37 cellular contexts compared by ENCODE assay signal in the genomic region with DNA sequence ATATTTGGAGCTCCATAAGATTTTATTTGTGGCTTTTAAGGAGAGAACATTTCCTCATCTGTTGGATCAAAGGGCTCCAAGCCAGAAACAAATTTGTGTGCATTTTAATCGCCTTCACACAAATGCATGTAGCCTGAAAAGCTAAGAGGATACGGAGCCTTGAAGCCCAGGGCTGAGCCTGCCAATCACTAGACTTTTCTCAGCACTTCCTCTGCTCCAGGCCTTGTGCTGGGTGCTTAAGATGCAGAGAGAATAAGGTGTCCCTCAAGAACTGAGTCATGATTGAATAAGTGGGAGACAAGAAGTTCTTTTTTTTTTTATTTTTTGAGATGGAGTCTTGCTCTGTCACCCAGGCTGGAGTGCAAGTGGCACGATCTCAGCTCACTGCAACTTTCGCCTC. TPM values are rescaled to one million over a fixed set of nuclear protein-coding genes. Genes with fewer than 3 reads are reported as not detected.
"Had no signal": no experiment of that assay in that cellular context is flagged by ENCODE, and none has a peak within 500 bp of the region (broad histone marks: within the 10 kb centered on the region; RNA-seq: fewer than 3 reads in every experiment).

No MANE protein-coding gene starts in this region.

- H3K27me3 Mint-ChIP-seq: activated CD4-positive, alpha-beta T cell treated with anti-CD3 and anti-CD28 coated beads, Interleukin-2, amount 10 ng/mL, durations not matched to agents 24 days and 14 days; activated naive CD4-positive, alpha-beta T cell treated with anti-CD3 and anti-CD28 coated beads, Interleukin-2, amount 10 ng/mL, durations not matched to agents 7 days and 5 days; activated T-cell treated with anti-CD3 and anti-CD28 coated beads, Interleukin-2, amount 50 U/mL, for 24 hours; stimulated activated naive B cell treated with anti-CD40 and anti-IgM and Interleukin-4, amounts not matched to agents 10 μg/mL and 1 μg/mL and 100 μg/mL, for 72 hours had no signal

- H3K27ac Mint-ChIP-seq: activated naive CD4-positive, alpha-beta T cell treated with anti-CD3 and anti-CD28 coated beads, Interleukin-2, amount 10 ng/mL, durations not matched to agents 7 days and 5 days; activated T-cell treated with anti-CD3 and anti-CD28 coated beads, Interleukin-2, amount 50 U/mL, for 24 hours; stimulated activated naive B cell treated with anti-CD40 and anti-IgM and Interleukin-4, amounts not matched to agents 10 μg/mL and 1 μg/mL and 100 μg/mL, for 72 hours had no signal

- H3K4me1 ChIP-seq: breast epithelium, gastrocnemius medialis, prostate gland, sigmoid colon, stomach, thyroid gland, upper lobe of left lung, vagina had no signal

- H3K36me3 ChIP-seq: breast epithelium, gastrocnemius medialis, ovary, prostate gland, sigmoid colon, stomach, thyroid gland, upper lobe of left lung, vagina had no signal

- ATAC-seq: activated CD4-positive, CD25-positive, alpha-beta regulatory T cell treated with anti-CD3 and anti-CD28 coated beads, Interleukin-2, amount 50 U/mL, for 24 hours; gastrocnemius medialis; left cardiac atrium; left ventricle myocardium superior; mucosa of descending colon; stimulated activated naive B cell treated with anti-CD40 and anti-IgM and Interleukin-4, amounts not matched to agents 10 μg/mL and 1 μg/mL and 100 μg/mL, for 72 hours had no signal

- H3K9me3 ChIP-seq: breast epithelium, gastrocnemius medialis, mucosa of descending colon, ovary, prostate gland, sigmoid colon, stomach, thyroid gland, upper lobe of left lung, vagina had no signal

- H3K36me3 Mint-ChIP-seq: activated naive CD4-positive, alpha-beta T cell treated with anti-CD3 and anti-CD28 coated beads, Interleukin-2, amount 10 ng/mL, durations not matched to agents 7 days and 5 days had no signal

- H3K4me3 ChIP-seq: breast epithelium, gastrocnemius medialis, hepatocyte, mucosa of descending colon, ovary, prostate gland, sigmoid colon, stomach, thyroid gland, upper lobe of left lung, vagina had no signal

- DNase-seq: activated CD4-positive, alpha-beta T cell treated with anti-CD3 and anti-CD28 coated beads, Interleukin-2, amount 10 ng/mL, durations not matched to agents 24 days and 14 days; activated CD8-positive, alpha-beta memory T cell treated with anti-CD3 and anti-CD28 coated beads for 24 hours; activated CD8-positive, alpha-beta memory T cell treated with anti-CD3 and anti-CD28 coated beads, Interleukin-2, amount 50 U/mL, for 48 hours; activated gamma-delta T cell; activated naive CD4-positive, alpha-beta T cell treated with anti-CD3 and anti-CD28 coated beads, Interleukin-2, amount 10 ng/mL, durations not matched to agents 7 days and 5 days; activated T-cell treated with anti-CD3 and anti-CD28 coated beads, Interleukin-2, amount 50 U/mL, for 24 hours; dermis blood vessel endothelial cell; effector CD8-positive, alpha-beta T cell; erythroblast; gastrocnemius medialis; glutamatergic neuron; left cardiac atrium; left ventricle myocardium superior; mucosa of descending colon; ovary; sigmoid colon; small intestine; stimulated activated CD4-positive, alpha-beta T cell treated with anti-CD3 and anti-CD28 coated beads, Interleukin-4, amount 100 ng/mL, for 4 hours; stimulated activated CD8-positive, alpha-beta memory T cell treated with anti-CD3 and anti-CD28 coated beads, Interleukin-4, amount 100 ng/mL, for 48 hours; stimulated activated naive B cell treated with anti-CD40 and anti-IgM and Interleukin-4, amounts not matched to agents 10 μg/mL and 1 μg/mL and 100 μg/mL, for 72 hours; stomach; SW 1271; T-helper 9 cell; thyroid gland; upper lobe of left lung had no signal

- H3K4me3 Mint-ChIP-seq: activated CD4-positive, alpha-beta T cell treated with anti-CD3 and anti-CD28 coated beads, Interleukin-2, amount 10 ng/mL, durations not matched to agents 24 days and 14 days; activated naive CD4-positive, alpha-beta T cell treated with anti-CD3 and anti-CD28 coated beads, Interleukin-2, amount 10 ng/mL, durations not matched to agents 7 days and 5 days; activated T-cell treated with anti-CD3 and anti-CD28 coated beads, Interleukin-2, amount 50 U/mL, for 24 hours; stimulated activated naive B cell treated with anti-CD40 and anti-IgM and Interleukin-4, amounts not matched to agents 10 μg/mL and 1 μg/mL and 100 μg/mL, for 72 hours; T-helper 1 cell treated with Interleukin-12 subunit alpha and Interleukin-12 subunit beta and Interleukin-4 antibody, amounts not matched to agents 30 μg/mL and 1 μg/mL, for 36 hours had no signal

- H3K9me3 Mint-ChIP-seq: activated CD4-positive, alpha-beta T cell treated with anti-CD3 and anti-CD28 coated beads, Interleukin-2, amount 10 ng/mL, durations not matched to agents 24 days and 14 days; activated naive CD4-positive, alpha-beta T cell treated with anti-CD3 and anti-CD28 coated beads, Interleukin-2, amount 10 ng/mL, durations not matched to agents 7 days and 5 days; activated T-cell treated with anti-CD3 and anti-CD28 coated beads, Interleukin-2, amount 50 U/mL, for 24 hours; stimulated activated naive B cell treated with anti-CD40 and anti-IgM and Interleukin-4, amounts not matched to agents 10 μg/mL and 1 μg/mL and 100 μg/mL, for 72 hours; T-helper 1 cell treated with Interleukin-12 subunit alpha and Interleukin-12 subunit beta and Interleukin-4 antibody, amounts not matched to agents 30 μg/mL and 1 μg/mL, for 36 hours had no signal

- H3K27ac ChIP-seq: breast epithelium, gastrocnemius medialis, hepatocyte, ovary, prostate gland, sigmoid colon, stomach, thyroid gland, upper lobe of left lung, vagina, VCaP had no signal

- H3K27me3 ChIP-seq: breast epithelium, gastrocnemius medialis, hepatocyte, ovary, sigmoid colon, stomach, thyroid gland, upper lobe of left lung, vagina had no signal

RNA-seq across cellular contexts. Expression of a gene that starts 3.9 kb away (rescaled TPM):
- total RNA-seq: activated CD4-positive, alpha-beta T cell treated with anti-CD3 and anti-CD28 coated beads, Interleukin-2, amount 10 ng/mL, durations not matched to agents 24 days and 14 days; dermis blood vessel endothelial cell; gastrocnemius medialis; hepatocyte; left cardiac atrium; left ventricle myocardium superior; lung microvascular endothelial cell; mesenteric fat pad; mucosa of descending colon; myocyte; ovary; sigmoid colon; vagina had no signal
- polyA plus RNA-seq: hepatocyte, keratinocyte, neural cell, small intestine, stomach had no signal

RNA-seq across cellular contexts. Expression of a gene that starts 7.6 kb away (rescaled TPM):
- polyA plus RNA-seq: neural cell had no signal

RNA-seq across cellular contexts. Expression of a gene that starts 58.0 kb away (rescaled TPM):
- total RNA-seq: breast epithelium, gastrocnemius medialis, left cardiac atrium, left ventricle myocardium superior, lung microvascular endothelial cell, mesenteric fat pad, myocyte, ovary, sigmoid colon, upper lobe of left lung had no signal
- polyA plus RNA-seq: hepatocyte, neural cell had no signal
